10 cellular contexts compared by ENCODE assay signal in genomic region chr19:11180975-11181374, GRCh38. TPM values are rescaled to one million over a fixed set of nuclear protein-coding genes. Genes with fewer than 3 reads are reported as not detected.
DNase-seq lines count a peak whose midpoint lies in the region; ATAC-seq and TF ChIP-seq lines count a peak whose summit lies in the region.
"Not testable (repeated sequence)": the region's sequence is repeated elsewhere in the genome, so short reads cannot be mapped to it uniquely, and the experiment has no call there.
"Had no signal": no experiment of that assay in that cellular context is flagged by ENCODE, and none has a peak within 500 bp of the region (broad histone marks: within the 10 kb centered on the region; RNA-seq: fewer than 3 reads in every experiment).

No MANE protein-coding gene starts in this region.

- peak in 2 of 4 donors; percentile 14 to 19 for ATAC-seq in heart left ventricle
- ATAC-seq in lower lobe of right lung, result not testable (repeated sequence)

- H3K27me3 ChIP-seq in OCI-LY1 (ENCODE audit: insufficient read depth, low read length); heart left ventricle; lower lobe of right lung (ENCODE audit: low read depth); rectal smooth muscle tissue (ENCODE audit: control insufficient read depth, insufficient read depth, low read length); stomach smooth muscle (ENCODE audit: control insufficient read depth in 1 of 2, insufficient read depth in 2 of 2, low read length in 2 of 2); transverse colon: not testable (repeated sequence)

- 70 to 78% (median 75%) methylated on average over 8 of the region's 8 CpGs for WGBS in heart left ventricle, 4 donors
- WGBS in transverse colon (ENCODE audit: low coverage in 1 of 2), 2 donors, result 74% methylated on average over 8 of the region's 8 CpGs; no CpG with 5 or more reads in 1 of the 2 donors

- H3K4me1 ChIP-seq in OCI-LY1 (ENCODE audit: insufficient read depth, low read length, severe bottlenecking) (peaks cover 25% of the 10 kb centered on the region), heart left ventricle (peaks cover 0 to 49% (median 21%) of the 10 kb centered on the region in 12 donors), lower lobe of right lung (peaks cover 27% of the 10 kb centered on the region), rectal smooth muscle tissue (ENCODE audit: control insufficient read depth, insufficient read depth, low read length) (peaks cover 15% of the 10 kb centered on the region), stomach smooth muscle (ENCODE audit: control insufficient read depth, insufficient read depth, low read length) (peaks cover 45% of the 10 kb centered on the region), transverse colon (peaks cover 15 to 37% (median 17%) of the 10 kb centered on the region in 4 donors)

- not testable (repeated sequence) for H3K79me2 ChIP-seq in OCI-LY1 (ENCODE audit: insufficient read depth, low read length)

- not testable (repeated sequence) for TF ChIP-seq POLR2A in heart left ventricle (IDR thresholded peaks at IDR 0.05); transverse colon (IDR thresholded peaks at IDR 0.05)

- not testable (repeated sequence) for TF ChIP-seq CTCF in OCI-LY1 (IDR thresholded peaks at IDR 0.05; ENCODE audit: low read length); coronary artery (IDR thresholded peaks at IDR 0.05); heart left ventricle (IDR thresholded peaks at IDR 0.05); lower lobe of right lung (IDR thresholded peaks at IDR 0.05); transverse colon (IDR thresholded peaks at IDR 0.05)

- H3K9me2 ChIP-seq in OCI-LY1 (ENCODE audit: low read depth, low read length), result not testable (repeated sequence)

- not testable (repeated sequence) for H3K9ac ChIP-seq in OCI-LY1 (ENCODE audit: low read length); rectal smooth muscle tissue (ENCODE audit: low read length); stomach smooth muscle (ENCODE audit: low read length in 2 of 2)

- DNase-seq in coronary artery (ENCODE audit: low spot score); heart left ventricle; lower lobe of right lung; transverse colon: not testable (repeated sequence)

- peak overlapping the region; percentile 66 for H3K27ac ChIP-seq in OCI-LY1 (ENCODE audit: low read depth, low read length, poor library complexity, severe bottlenecking)
- peak overlapping the region; percentile 79 to 85 for H3K27ac ChIP-seq in coronary artery
- H3K27ac ChIP-seq in heart left ventricle, result peak overlapping the region in 9 of 12 donors; percentile 3 to 91 (median 56)
- H3K27ac ChIP-seq in lower lobe of right lung, result peak overlapping the region; percentile 41
- H3K27ac ChIP-seq in rectal smooth muscle tissue (ENCODE audit: low read depth, low read length), result peak overlapping the region; percentile 51
- H3K27ac ChIP-seq in stomach smooth muscle (ENCODE audit: low read length), result peak overlapping the region; percentile 58
- peak overlapping the region; percentile 52 to 96 (median 78) for H3K27ac ChIP-seq in transverse colon

- peak overlapping the region; percentile 54; the same call in 1 of the 2 replicates for H3K4me2 ChIP-seq in OCI-LY1 (ENCODE audit: low read length)

- in situ Hi-C loops in transverse colon (cut with MboI; ENCODE audit: low pct_ligation_motif_present in 1 of 4, low pct_unique_long_range_greater_than_20kb in 1 of 4, low sequenced_read_pairs in 3 of 4), result not testable (repeated sequence)

- not testable (repeated sequence) for TF ChIP-seq EP300 in transverse colon (IDR thresholded peaks at IDR 0.05; ENCODE audit: low read depth)

- H4K20me1 ChIP-seq in OCI-LY1 (ENCODE audit: insufficient read depth, low read length), result not testable (repeated sequence)

- H3F3A ChIP-seq in OCI-LY1 (ENCODE audit: insufficient read depth, low read length), result not testable (repeated sequence)

- H3K4me3 ChIP-seq in OCI-LY1 (ENCODE audit: low read depth, low read length, poor library complexity, severe bottlenecking); heart left ventricle; lower lobe of right lung; rectal smooth muscle tissue (ENCODE audit: low read length); stomach smooth muscle (ENCODE audit: low read length in 2 of 2); transverse colon: not testable (repeated sequence)
- H3K4me3 ChIP-seq in coronary artery, result peak overlapping the region; percentile 35

- not testable (repeated sequence) for H2AFZ ChIP-seq in OCI-LY1 (ENCODE audit: low read length)

- H3K36me3 ChIP-seq in OCI-LY1 (ENCODE audit: insufficient read depth, low read length) (peaks cover 42% of the 10 kb centered on the region), heart left ventricle (peaks cover 0 to 86% (median 50%) of the 10 kb centered on the region in 9 donors), lower lobe of right lung (peaks cover 72% of the 10 kb centered on the region), rectal smooth muscle tissue (ENCODE audit: control insufficient read depth, insufficient read depth, low read length) (peaks cover 26% of the 10 kb centered on the region), stomach smooth muscle (ENCODE audit: control insufficient read depth in 2 of 2, insufficient read depth in 2 of 2, low read length in 2 of 2) (peaks cover 35 to 36% of the 10 kb centered on the region in 2 donors)
- not testable (repeated sequence) for H3K36me3 ChIP-seq in transverse colon

- not testable (repeated sequence) for H3K9me3 ChIP-seq in OCI-LY1 (ENCODE audit: low read length); heart left ventricle; lower lobe of right lung; stomach smooth muscle (ENCODE audit: control insufficient read depth in 2 of 2, low read length in 2 of 2); transverse colon

- intact Hi-C loops in heart left ventricle (cut with DNase I); lower lobe of right lung (cut with DNase I); transverse colon (cut with DNase I; ENCODE audit: low total_unique reads): not testable (repeated sequence)

RNA-seq across cellular contexts. Expression of gene KANK2, which starts 16.4 kb away (rescaled TPM):
- total RNA-seq in heart left ventricle (1,000 to 10,000 TPM in 1 of 9 donors, 100 to 1,000 TPM in 8; 232 to 1,831 (median 296) TPM), lower lobe of right lung (191 TPM), transverse colon (100 to 1,000 TPM; 145 to 339 (median 243) TPM)
- polyA plus RNA-seq in heart left ventricle, result 100 to 1,000 TPM; 275 to 281 TPM

RNA-seq across cellular contexts. Expression of gene SPC24, which starts 25.4 kb away (rescaled TPM):
- total RNA-seq in heart left ventricle (10 to 100 TPM in 1 of 9 donors, 1 to 10 TPM in 8; 1.7 to 10.7 (median 5.2) TPM), lower lobe of right lung (1.8 TPM), transverse colon (10 to 100 TPM in 1 of 4 donors, 1 to 10 TPM in 1, not detected in 2; 2.6 to 47.4 TPM)
- polyA plus RNA-seq in heart left ventricle, result 1 to 10 TPM; 1.4 to 3.0 TPM

RNA-seq across cellular contexts. Expression of gene ANGPTL8, which starts 58.4 kb away (rescaled TPM):
- total RNA-seq in heart left ventricle (1 to 10 TPM in 1 of 9 donors, not detected in 8; 6.3 TPM), lower lobe of right lung (not detected), transverse colon (not detected)
- 10 to 100 TPM in 1 of 2 donors, under 1 TPM in 1; 0.61 to 10.2 TPM for polyA plus RNA-seq in heart left ventricle
- total RNA-seq: CD4-positive, alpha-beta memory T cell; H7; HT-29 had no signal
- polyA plus RNA-seq: CD4-positive, alpha-beta memory T cell had no signal
